Comparison of ENCODE assay signal across 9 cellular contexts in genomic region chr2:111071480-111072143, GRCh38. TPM values are rescaled to one million over a fixed set of nuclear protein-coding genes. Genes with fewer than 3 reads are reported as not detected.
A peak's percentile ranks its signal among the peaks of the same experiment; 100 is the strongest.
DNase-seq lines count a peak whose midpoint lies in the region; ATAC-seq and TF ChIP-seq lines count a peak whose summit lies in the region.
"Had no signal": no experiment of that assay in that cellular context is flagged by ENCODE, and none has a peak within 500 bp of the region (broad histone marks: within the 10 kb centered on the region; RNA-seq: fewer than 3 reads in every experiment).

No MANE protein-coding gene starts in this region.

- H3K4me1 ChIP-seq in DND-41 (ENCODE audit: insufficient read depth, low read length) (peaks cover 7% of the 10 kb centered on the region), prostate gland (replicated peaks) (no peaks in the 10 kb centered on the region), neural progenitor cell (no peaks in the 10 kb centered on the region), transverse colon (peaks cover 0 to 17% (median 2%) of the 10 kb centered on the region in 4 donors)

- H3K36me3 Mint-ChIP-seq in neural progenitor cell = no peaks in the 10 kb centered on the region

- 33% methylated on average over 4 of the region's 4 CpGs for WGBS in prostate gland
- WGBS in transverse colon (ENCODE audit: low coverage in 1 of 2), 2 donors = 52 to 88% methylated on average over 2 to 4 of the region's 4 CpGs

- no peaks in the 10 kb centered on the region for H3F3A ChIP-seq in neural progenitor cell (ENCODE audit: low read depth)

- peaks cover 18% of the 10 kb centered on the region for H3K9me3 Mint-ChIP-seq in neural progenitor cell

- H3K27me3 Mint-ChIP-seq in neural progenitor cell (ENCODE audit: insufficient read depth, low read depth) = no peaks in the 10 kb centered on the region
- H3K27me3 Mint-ChIP-seq: IgD-negative memory B cell had no signal

- TF ChIP-seq POLR2A in prostate gland (IDR thresholded peaks at IDR 0.05) = no peak
- no peak for TF ChIP-seq POLR2A in transverse colon (IDR thresholded peaks at IDR 0.05)

- TF ChIP-seq CTCF in DND-41 (IDR thresholded peaks at IDR 0.05; ENCODE audit: borderline replicate concordance, extremely low read depth, low read length, poor library complexity, severe bottlenecking) (no peak), prostate gland (IDR thresholded peaks at IDR 0.05) (no peak), neural progenitor cell (IDR thresholded peaks at IDR 0.05) (no peak), transverse colon (IDR thresholded peaks at IDR 0.05) (no peak)

- H3K4me1 Mint-ChIP-seq in neural progenitor cell = peaks cover 10% of the 10 kb centered on the region

- H3K9ac ChIP-seq in DND-41 (ENCODE audit: low read depth, low read length) = no peak overlapping the region
- no peak overlapping the region for H3K9ac ChIP-seq in neural progenitor cell

- H2AFZ ChIP-seq in DND-41 (ENCODE audit: low read depth, low read length) (peak overlapping the region; percentile 1; the same call in 1 of the 2 replicates), neural progenitor cell (replicated peaks) (no peak overlapping the region)

- intact Hi-C loops in prostate gland (cut with DNase I) (no loop called here), transverse colon (cut with DNase I; ENCODE audit: low total_unique reads) (no loop called here)

- H3K27me3 ChIP-seq in DND-41 (ENCODE audit: insufficient read depth, low read length, poor library complexity) (no peaks in the 10 kb centered on the region), prostate gland (replicated peaks; ENCODE audit: insufficient read depth) (no peaks in the 10 kb centered on the region), neural progenitor cell (no peaks in the 10 kb centered on the region), transverse colon (no peaks in the 10 kb centered on the region)

- H3K27ac ChIP-seq in DND-41 (ENCODE audit: low read length) (no peak overlapping the region), prostate gland (peak overlapping the region in 1 of 2 donors; percentile 17), neural progenitor cell (no peak overlapping the region), transverse colon (peak overlapping the region in 2 of 4 donors; percentile 42 to 43)

- TF ChIP-seq EP300 in transverse colon (IDR thresholded peaks at IDR 0.05; ENCODE audit: low read depth) = no peak

- H3K27ac Mint-ChIP-seq in neural progenitor cell = no peak overlapping the region

- DNase-seq in DND-41 (no peak), NCI-H446 treated with DMSO at 0.1 percent for 48 hours (lab: John Stamatoyannopoulos, UW) (peak; percentile 36), epidermal melanocyte (ENCODE audit: insufficient read length, low spot score) (peak; percentile 75), prostate gland (ENCODE audit: low spot score) (peak; percentile 38), neural progenitor cell (ENCODE audit: low spot score) (no peak), NAMALWA (ENCODE audit: low spot score) (no peak), transverse colon (no peak)
- no peak for DNase-seq in activated T-cell treated with anti-CD3 and anti-CD28 coated beads, Interleukin-2, amount 50 U/mL, for 48 hours

- H3K79me2 ChIP-seq in DND-41 (ENCODE audit: insufficient read depth, low read length) (no peaks in the 10 kb centered on the region), neural progenitor cell (ENCODE audit: low read depth) (no peaks in the 10 kb centered on the region)

- H4K20me1 ChIP-seq in DND-41 (ENCODE audit: insufficient read depth, low read length) = no peaks in the 10 kb centered on the region
- no peaks in the 10 kb centered on the region for H4K20me1 ChIP-seq in neural progenitor cell (ENCODE audit: low read depth)

- H3K4me2 ChIP-seq in DND-41 (ENCODE audit: insufficient read depth, low read length) (no peak overlapping the region), neural progenitor cell (no peak overlapping the region)

- no peak overlapping the region for H3K4me3 Mint-ChIP-seq in neural progenitor cell
- H3K4me3 Mint-ChIP-seq: IgD-negative memory B cell had no signal

- 0 out of 3 replicates have a peak, but pooled peaks have one; percentile 31 for ATAC-seq in DND-41 (ENCODE audit: insufficient read depth, low read depth)

- no peaks in the 10 kb centered on the region for H3K36me3 ChIP-seq in DND-41 (ENCODE audit: insufficient read depth, low read length)
- H3K36me3 ChIP-seq in prostate gland = no peaks in the 10 kb centered on the region
- no peaks in the 10 kb centered on the region for H3K36me3 ChIP-seq in neural progenitor cell
- no peaks in the 10 kb centered on the region for H3K36me3 ChIP-seq in transverse colon

- H3K4me3 ChIP-seq in DND-41 (ENCODE audit: low read depth in 1 of 2, low read length in 2 of 2) = no peak overlapping the region
- no peak overlapping the region for H3K4me3 ChIP-seq in prostate gland
- H3K4me3 ChIP-seq in neural progenitor cell = no peak overlapping the region
- no peak overlapping the region for H3K4me3 ChIP-seq in transverse colon

- in situ Hi-C loops in transverse colon (cut with MboI; ENCODE audit: low pct_ligation_motif_present in 1 of 4, low pct_unique_long_range_greater_than_20kb in 1 of 4, low sequenced_read_pairs in 3 of 4) = no loop called here

- H3K9me3 ChIP-seq in DND-41 (ENCODE audit: insufficient read depth, low read length, severe bottlenecking) (peaks cover 11% of the 10 kb centered on the region), prostate gland (no peaks in the 10 kb centered on the region), neural progenitor cell (ENCODE audit: low read depth) (peaks cover 21% of the 10 kb centered on the region), transverse colon (peaks cover 5 to 15% of the 10 kb centered on the region in 2 donors)

RNA-seq across cellular contexts. Expression of gene BCL2L11, which starts 49.1 kb away (rescaled TPM):
- 10 to 100 TPM; 28.3 to 55.3 TPM for total RNA-seq in prostate gland
- total RNA-seq in neural progenitor cell (ENCODE audit: low replicate concordance) = 46.9 and 54.9 TPM in 2 replicates
- total RNA-seq in transverse colon = 10 to 100 TPM in 3 of 4 donors, 1 to 10 TPM in 1; 8.8 to 41.8 (median 36.1) TPM

Comparison
In these comparisons a context has a peak if more than half of its experiments do, and no peak if none do; other contexts are left out.
1. DNase-seq: peak in NCI-H446 treated with DMSO at 0.1 percent for 48 hours (single experiment), epidermal melanocyte (single experiment) and prostate gland (single experiment); none in DND-41 (single experiment), activated T-cell treated with anti-CD3 and anti-CD28 coated beads, Interleukin-2, amount 50 U/mL, for 48 hours (0 of 2), neural progenitor cell (single experiment), NAMALWA (single experiment) and transverse colon (single experiment).